32 cellular contexts compared by ENCODE assay signal in the genomic region with DNA sequence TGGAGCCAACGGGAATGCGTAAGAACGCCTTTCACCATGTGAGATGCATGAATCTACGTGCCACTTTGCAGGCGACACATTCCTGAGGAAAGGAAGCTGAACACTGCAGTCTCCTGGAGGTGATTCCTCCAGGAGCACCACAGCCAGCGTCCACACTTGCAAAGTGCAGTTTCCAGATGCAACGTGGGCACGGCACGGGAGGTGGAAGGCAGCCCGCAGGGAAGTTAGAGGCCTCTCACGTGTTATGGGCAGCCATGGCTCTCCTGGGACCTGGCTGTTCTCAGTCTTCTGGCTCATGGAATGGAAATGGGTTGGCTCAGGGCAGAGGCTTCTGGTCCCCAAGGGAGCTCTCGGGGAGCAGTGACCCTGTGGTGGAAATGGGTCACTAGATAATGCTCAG.
"Had no signal": no experiment of that assay in that cellular context is flagged by ENCODE, and none has a peak within 500 bp of the region (broad histone marks: within the 10 kb centered on the region; RNA-seq: fewer than 3 reads in every experiment).

No MANE protein-coding gene starts in this region.

- H3K27me3 ChIP-seq: ascending aorta, breast epithelium, cardiac muscle cell had no signal

- H3K9me3 Mint-ChIP-seq: activated B cell treated with CpG ODN at 0.5 μM for 24 hours; activated CD4-positive, alpha-beta memory T cell treated with anti-CD3 and anti-CD28 coated beads for 36 hours; activated naive CD4-positive, alpha-beta T cell treated with anti-CD3 and anti-CD28 coated beads, Interleukin-2, amount 10 ng/mL, durations not matched to agents 7 days and 5 days; activated naive CD8-positive, alpha-beta T cell treated with anti-CD3 and anti-CD28 coated beads, Interleukin-2, amount 10 ng/mL, durations not matched to agents 7 days and 5 days; central memory CD8-positive, alpha-beta T cell; effector memory CD8-positive, alpha-beta T cell; T-helper 2 cell treated with Interferon-gamma antibody and Interleukin-4, amounts not matched to agents 5 μg/mL and 100 μg/mL, for 36 hours had no signal

- H3K36me3 ChIP-seq: ascending aorta, breast epithelium, cardiac muscle cell, esophagus squamous epithelium, gastroesophageal sphincter, heart right ventricle, WERI-Rb-1 had no signal

- ATAC-seq: activated CD4-positive, CD25-positive, alpha-beta regulatory T cell treated with anti-CD3 and anti-CD28 coated beads, Interleukin-2, amount 50 U/mL, for 24 hours; activated naive CD4-positive, alpha-beta T cell treated with anti-CD3 and anti-CD28 coated beads, Interleukin-2, amount 50 U/mL, for 72 hours; activated T-cell treated with anti-CD3 and anti-CD28 coated beads, Interleukin-2, amount 50 U/mL, for 72 hours; effector memory CD8-positive, alpha-beta T cell; gastroesophageal sphincter; heart right ventricle; T-helper 17 cell had no signal

- DNase-seq: activated B cell treated with CpG ODN at 0.5 μM for 24 hours; activated CD4-positive, alpha-beta memory T cell treated with anti-CD3 and anti-CD28 coated beads for 36 hours; activated CD4-positive, alpha-beta T cell treated with anti-CD3 and anti-CD28 coated beads for 48 hours; activated CD8-positive, alpha-beta memory T cell treated with anti-CD3 and anti-CD28 coated beads, Interleukin-2, amount 50 U/mL, for 48 hours; activated gamma-delta T cell; activated naive CD4-positive, alpha-beta T cell; activated naive CD4-positive, alpha-beta T cell treated with anti-CD3 and anti-CD28 coated beads, Interleukin-2, amount 10 ng/mL, durations not matched to agents 7 days and 5 days; activated naive CD8-positive, alpha-beta T cell treated with anti-CD3 and anti-CD28 coated beads, Interleukin-2, amount 10 ng/mL, durations not matched to agents 7 days and 5 days; activated T-cell treated with anti-CD3 and anti-CD28 coated beads for 4 hours; activated T-cell treated with anti-CD3 and anti-CD28 coated beads, Interleukin-2, amount 50 U/mL, for 24 hours; activated T-cell treated with anti-CD3 and anti-CD28 coated beads, Interleukin-2, amount 50 U/mL, for 72 hours; cortex of kidney; dermis blood vessel endothelial cell; effector CD4-positive, alpha-beta T cell; effector memory CD8-positive, alpha-beta T cell; esophagus squamous epithelium; foreskin melanocyte; heart right ventricle; T-helper 1 cell; T-helper 17 cell; T1000; WERI-Rb-1 had no signal

- H3K9me3 ChIP-seq: ascending aorta, esophagus squamous epithelium, heart right ventricle had no signal

- H3K4me1 ChIP-seq: ascending aorta, breast epithelium, esophagus squamous epithelium, gastroesophageal sphincter, heart right ventricle had no signal

- H3K4me3 ChIP-seq: ascending aorta, breast epithelium, cardiac muscle cell, esophagus squamous epithelium, gastroesophageal sphincter, heart right ventricle had no signal

- H3K27me3 Mint-ChIP-seq: activated B cell treated with CpG ODN at 0.5 μM for 24 hours; activated naive CD4-positive, alpha-beta T cell treated with anti-CD3 and anti-CD28 coated beads, Interleukin-2, amount 10 ng/mL, durations not matched to agents 7 days and 5 days; activated T-cell treated with anti-CD3 and anti-CD28 coated beads, Interleukin-2, amount 50 U/mL, for 24 hours had no signal

- H3K4me1 Mint-ChIP-seq: activated B cell treated with CpG ODN at 0.5 μM for 24 hours; activated naive CD4-positive, alpha-beta T cell treated with anti-CD3 and anti-CD28 coated beads, Interleukin-2, amount 10 ng/mL, durations not matched to agents 7 days and 5 days; activated naive CD8-positive, alpha-beta T cell treated with anti-CD3 and anti-CD28 coated beads, Interleukin-2, amount 10 ng/mL, durations not matched to agents 7 days and 5 days; central memory CD8-positive, alpha-beta T cell; T-helper 17 cell had no signal

- H3K4me3 Mint-ChIP-seq: activated B cell treated with CpG ODN at 0.5 μM for 24 hours; activated CD4-positive, alpha-beta memory T cell treated with anti-CD3 and anti-CD28 coated beads for 36 hours; activated naive CD4-positive, alpha-beta T cell treated with anti-CD3 and anti-CD28 coated beads, Interleukin-2, amount 10 ng/mL, durations not matched to agents 7 days and 5 days; activated naive CD8-positive, alpha-beta T cell treated with anti-CD3 and anti-CD28 coated beads, Interleukin-2, amount 10 ng/mL, durations not matched to agents 7 days and 5 days; activated T-cell treated with anti-CD3 and anti-CD28 coated beads, Interleukin-2, amount 50 U/mL, for 24 hours; activated T-cell treated with anti-CD3 and anti-CD28 coated beads, Interleukin-2, amount 50 U/mL, for 72 hours; brain; central memory CD8-positive, alpha-beta T cell; effector memory CD8-positive, alpha-beta T cell; T-helper 17 cell; T-helper 2 cell treated with Interferon-gamma antibody and Interleukin-4, amounts not matched to agents 5 μg/mL and 100 μg/mL, for 36 hours had no signal

- H3K36me3 Mint-ChIP-seq: activated CD4-positive, alpha-beta memory T cell treated with anti-CD3 and anti-CD28 coated beads for 36 hours; activated naive CD4-positive, alpha-beta T cell treated with anti-CD3 and anti-CD28 coated beads, Interleukin-2, amount 10 ng/mL, durations not matched to agents 7 days and 5 days; activated naive CD8-positive, alpha-beta T cell treated with anti-CD3 and anti-CD28 coated beads, Interleukin-2, amount 10 ng/mL, durations not matched to agents 7 days and 5 days; brain had no signal

- H3K27ac ChIP-seq: ascending aorta, breast epithelium, cardiac muscle cell, epithelial cell of prostate, esophagus squamous epithelium, gastroesophageal sphincter, heart right ventricle, WERI-Rb-1 had no signal

- H3K27ac Mint-ChIP-seq: activated B cell treated with CpG ODN at 0.5 μM for 24 hours; activated CD4-positive, alpha-beta memory T cell treated with anti-CD3 and anti-CD28 coated beads for 36 hours; activated naive CD4-positive, alpha-beta T cell treated with anti-CD3 and anti-CD28 coated beads, Interleukin-2, amount 10 ng/mL, durations not matched to agents 7 days and 5 days; activated naive CD4-positive, alpha-beta T cell treated with anti-CD3 and anti-CD28 coated beads, Interleukin-2, amount 50 U/mL, for 72 hours; activated naive CD8-positive, alpha-beta T cell treated with anti-CD3 and anti-CD28 coated beads, Interleukin-2, amount 10 ng/mL, durations not matched to agents 7 days and 5 days; activated T-cell treated with anti-CD3 and anti-CD28 coated beads, Interleukin-2, amount 50 U/mL, for 24 hours; activated T-cell treated with anti-CD3 and anti-CD28 coated beads, Interleukin-2, amount 50 U/mL, for 72 hours; brain; effector memory CD8-positive, alpha-beta T cell; T-helper 17 cell; T-helper 2 cell treated with Interferon-gamma antibody and Interleukin-4, amounts not matched to agents 5 μg/mL and 100 μg/mL, for 36 hours had no signal
